ENCODE assay signal across 28 cellular contexts in genomic region chr12:107547421-107547820, GRCh38.
"Had no signal": no experiment of that assay in that cellular context is flagged by ENCODE, and none has a peak within 500 bp of the region (broad histone marks: within the 10 kb centered on the region; RNA-seq: fewer than 3 reads in every experiment).

No MANE protein-coding gene starts in this region.

- H3K27ac Mint-ChIP-seq: activated B cell treated with CpG ODN at 0.5 μM for 24 hours; activated CD8-positive, alpha-beta T cell treated with anti-CD3 and anti-CD28 coated beads for 36 hours; activated naive CD8-positive, alpha-beta T cell; effector memory CD8-positive, alpha-beta T cell; T-helper 17 cell; T-helper 2 cell treated with Interferon-gamma antibody and Interleukin-4, amounts not matched to agents 5 μg/mL and 100 μg/mL, for 36 hours had no signal

- H3K4me3 Mint-ChIP-seq: activated B cell treated with CpG ODN at 0.5 μM for 24 hours; activated CD8-positive, alpha-beta T cell treated with anti-CD3 and anti-CD28 coated beads for 36 hours; activated naive CD8-positive, alpha-beta T cell; activated T-cell treated with anti-CD3 and anti-CD28 coated beads, Interleukin-2, amount 50 U/mL, for 4 hours; activated T-helper 17 cell treated with anti-CD3 and anti-CD28 coated beads, Interleukin-2, amount 50 U/mL, for 72 hours; central memory CD8-positive, alpha-beta T cell; effector memory CD8-positive, alpha-beta T cell; T-helper 17 cell; T-helper 2 cell treated with Interferon-gamma antibody and Interleukin-4, amounts not matched to agents 5 μg/mL and 100 μg/mL, for 36 hours had no signal

- H3K27me3 ChIP-seq: brain microvascular endothelial cell had no signal

- H3K27me3 Mint-ChIP-seq: activated B cell treated with CpG ODN at 0.5 μM for 24 hours; activated CD8-positive, alpha-beta T cell treated with anti-CD3 and anti-CD28 coated beads for 36 hours; activated naive CD8-positive, alpha-beta T cell; activated T-helper 17 cell treated with anti-CD3 and anti-CD28 coated beads, Interleukin-2, amount 50 U/mL, for 72 hours; central memory CD8-positive, alpha-beta T cell; effector memory CD8-positive, alpha-beta T cell; T-helper 17 cell had no signal

- H3K4me1 Mint-ChIP-seq: activated T-helper 17 cell treated with anti-CD3 and anti-CD28 coated beads, Interleukin-2, amount 50 U/mL, for 72 hours had no signal

- ATAC-seq: activated CD4-positive, CD25-positive, alpha-beta regulatory T cell treated with anti-CD3 and anti-CD28 coated beads, Interleukin-2, amount 50 U/mL, for 24 hours; activated CD8-positive, alpha-beta T cell treated with anti-CD3 and anti-CD28 coated beads for 36 hours; activated T-cell treated with anti-CD3 and anti-CD28 coated beads, Interleukin-2, amount 50 U/mL, for 4 hours; activated T-helper 17 cell treated with anti-CD3 and anti-CD28 coated beads, Interleukin-2, amount 50 U/mL, for 72 hours; effector memory CD8-positive, alpha-beta T cell; T-helper 17 cell had no signal

- H3K27ac ChIP-seq: brain microvascular endothelial cell, epithelial cell of prostate, WERI-Rb-1 had no signal

- H3K36me3 ChIP-seq: brain microvascular endothelial cell, WERI-Rb-1 had no signal

- H3K9me3 Mint-ChIP-seq: activated CD8-positive, alpha-beta T cell treated with anti-CD3 and anti-CD28 coated beads for 36 hours; central memory CD8-positive, alpha-beta T cell; effector memory CD8-positive, alpha-beta T cell; T-helper 2 cell treated with Interferon-gamma antibody and Interleukin-4, amounts not matched to agents 5 μg/mL and 100 μg/mL, for 36 hours had no signal

- DNase-seq: activated B cell treated with CpG ODN at 0.5 μM for 24 hours; activated CD4-positive, alpha-beta T cell treated with anti-CD3 and anti-CD28 coated beads for 48 hours; activated CD4-positive, alpha-beta T cell treated with anti-CD3 and anti-CD28 coated beads, Interleukin-2, amount 50 U/mL, for 1 hour; activated CD4-positive, alpha-beta T cell treated with anti-CD3 and anti-CD28 coated beads, Interleukin-2, amount 50 U/mL, for 48 hours; activated CD8-positive, alpha-beta memory T cell treated with anti-CD3 and anti-CD28 coated beads for 24 hours; activated CD8-positive, alpha-beta T cell treated with anti-CD3 and anti-CD28 coated beads for 36 hours; activated effector memory CD4-positive, alpha-beta T cell treated with Interleukin-2 at 50 U/mL for 16 hours; activated gamma-delta T cell treated with Interleukin-2 at 50 U/mL for 16 hours; activated naive CD4-positive, alpha-beta T cell treated with anti-CD3 and anti-CD28 coated beads, Interleukin-2, amount 50 U/mL, for 16 hours; activated naive CD4-positive, alpha-beta T cell treated with Interleukin-2 at 50 U/mL for 16 hours; activated T-cell treated with anti-CD3 and anti-CD28 coated beads, Interleukin-2, amount 50 U/mL, for 4 hours; amniotic stem cell; anterior cingulate cortex; brain microvascular endothelial cell; cortex of kidney; dermis blood vessel endothelial cell; effector CD4-positive, alpha-beta T cell; effector memory CD8-positive, alpha-beta T cell; foreskin fibroblast; T-helper 17 cell; T1000; WERI-Rb-1 had no signal
